ENCODE assay signal across 8 cellular contexts in the genomic region with DNA sequence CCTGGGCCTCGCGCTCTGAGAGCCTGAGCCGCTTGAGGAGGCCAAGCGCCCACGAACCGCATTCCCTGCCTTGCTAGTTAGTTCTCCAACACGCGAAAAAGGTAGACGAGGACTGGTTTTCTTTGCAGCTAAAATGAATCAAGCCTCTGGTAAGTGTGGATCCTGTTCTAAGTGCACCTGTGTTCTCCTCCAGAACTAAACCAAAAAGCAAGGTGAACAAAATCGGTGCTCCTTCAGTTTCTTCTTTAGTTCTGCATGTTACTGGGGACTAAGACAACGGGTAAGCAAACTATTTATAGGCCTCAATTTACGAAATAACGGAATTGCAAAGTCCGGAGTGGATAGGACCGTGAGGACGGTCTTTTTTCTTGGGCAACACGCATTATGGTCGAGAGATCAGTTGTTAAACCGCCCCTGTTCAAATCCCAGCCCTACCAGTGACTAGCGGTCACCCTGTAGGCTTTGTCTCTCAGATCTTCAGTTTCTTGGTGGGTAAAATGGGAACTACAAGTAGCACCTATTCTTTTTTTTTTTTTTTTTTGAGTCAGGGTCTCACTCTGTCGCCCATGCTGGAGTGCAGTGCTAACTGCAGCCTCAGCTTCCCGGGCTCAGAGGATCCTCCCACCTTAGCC. TPM values are rescaled to one million over a fixed set of nuclear protein-coding genes. Genes with fewer than 3 reads are reported as not detected.
DNase-seq lines count a peak whose midpoint lies in the region; ATAC-seq and TF ChIP-seq lines count a peak whose summit lies in the region.

No MANE protein-coding gene starts in this region.

- CTCF ChIA-PET in activated CD4-positive, alpha-beta T cell treated with anti-CD3 and anti-CD28 coated beads for 36 hours (lab: Charles Lee), result interaction anchor here (0.6 to 1.1 kb wide), 2 partner anchors 14 to 18 kb away, joined by 3 to 4 read pairs; no protein-coding TSS in a partner anchor
- CTCF ChIA-PET in RWPE1 (lab: Yijun Ruan, JAX), result interaction anchor here (0.6 kb wide), 1 partner anchor 181 kb away, joined by 4 read pairs; no protein-coding TSS in a partner anchor

- intact Hi-C loops in activated CD4-positive, alpha-beta T cell treated with anti-CD3 and anti-CD28 coated beads for 36 hours (cut with DNase I, micrococcal nuclease), result loop anchor here (1.0 to 5.0 kb wide), 3 partner anchors 14 to 249 kb away; no protein-coding TSS in a partner anchor

- POLR2A ChIA-PET in activated CD4-positive, alpha-beta T cell treated with anti-CD3 and anti-CD28 coated beads for 36 hours (lab: Charles Lee), result interaction anchor here (0.7 kb wide), 1 partner anchor 56 kb away, joined by 4 read pairs; no protein-coding TSS in a partner anchor
- POLR2A ChIA-PET in RWPE1 (lab: Yijun Ruan, JAX; ENCODE audit: low non-redundant PET), result no interaction called here

- no peak for TF ChIP-seq CTCF in RWPE1 (conservative IDR thresholded peaks at IDR 0.05; ENCODE audit: low read depth)
- TF ChIP-seq CTCF in osteocyte (IDR thresholded peaks at IDR 0.05), result peak; percentile 12

- H3K27me3 Mint-ChIP-seq in activated CD4-positive, alpha-beta T cell treated with anti-CD3 and anti-CD28 coated beads for 36 hours, result no peaks in the 10 kb centered on the region
- H3K27me3 Mint-ChIP-seq in osteocyte (ENCODE audit: unreplicated experiment), result no peaks in the 10 kb centered on the region

- no peak for ATAC-seq in activated CD4-positive, alpha-beta T cell treated with anti-CD3 and anti-CD28 coated beads for 36 hours

- peaks cover 36% of the 10 kb centered on the region for H3K4me1 Mint-ChIP-seq in activated CD4-positive, alpha-beta T cell treated with anti-CD3 and anti-CD28 coated beads for 36 hours
- peaks cover 41% of the 10 kb centered on the region for H3K4me1 Mint-ChIP-seq in osteocyte (ENCODE audit: unreplicated experiment)

- peak overlapping the region; percentile 87 for H3K4me3 Mint-ChIP-seq in activated CD4-positive, alpha-beta T cell treated with anti-CD3 and anti-CD28 coated beads for 36 hours
- H3K4me3 Mint-ChIP-seq in osteocyte (ENCODE audit: unreplicated experiment), result peak overlapping the region; percentile 80

- peak overlapping the region; percentile 92 for H3K27ac Mint-ChIP-seq in activated CD4-positive, alpha-beta T cell treated with anti-CD3 and anti-CD28 coated beads for 36 hours
- peak overlapping the region; percentile 83 for H3K27ac Mint-ChIP-seq in osteocyte (ENCODE audit: unreplicated experiment)

- no peak for DNase-seq in activated CD4-positive, alpha-beta T cell treated with anti-CD3 and anti-CD28 coated beads for 36 hours
- no peak for DNase-seq in activated CD4-positive, alpha-beta T cell treated with anti-CD3 and anti-CD28 coated beads, Interleukin-2, amount 50 U/mL, for 48 hours
- no peak for DNase-seq in RWPE1 (ENCODE audit: low spot score)
- no peak for DNase-seq in epithelial cell of prostate (ENCODE audit: low read depth, low spot score)
- DNase-seq in osteocyte (ENCODE audit: extremely low spot score, unreplicated experiment), result no peak
- DNase-seq in NCI-H2081 treated with DMSO at 0.1 percent for 48 hours (lab: John Stamatoyannopoulos, UW), result no peak
- no peak for DNase-seq in nucleus accumbens (lab: John Stamatoyannopoulos, UW)
- DNase-seq in dedifferentiated amniotic fluid mesenchymal stem cell (ENCODE audit: extremely low spot score), result no peak

- H3K36me3 Mint-ChIP-seq in activated CD4-positive, alpha-beta T cell treated with anti-CD3 and anti-CD28 coated beads for 36 hours (ENCODE audit: low read depth), result peaks cover 16% of the 10 kb centered on the region
- no peaks in the 10 kb centered on the region for H3K36me3 Mint-ChIP-seq in osteocyte (ENCODE audit: unreplicated experiment)

- H3K27ac ChIP-seq in RWPE1, result peak overlapping the region; percentile 96
- peak overlapping the region; percentile 96 for H3K27ac ChIP-seq in epithelial cell of prostate

- no peaks in the 10 kb centered on the region for H3K9me3 Mint-ChIP-seq in activated CD4-positive, alpha-beta T cell treated with anti-CD3 and anti-CD28 coated beads for 36 hours (ENCODE audit: low read depth)
- H3K9me3 Mint-ChIP-seq in osteocyte (ENCODE audit: unreplicated experiment), result no peaks in the 10 kb centered on the region

RNA-seq across cellular contexts. Expression of a gene that starts 1.0 kb away (rescaled TPM):
- 100 to 1,000 TPM; 144 to 145 TPM for total RNA-seq in activated CD4-positive, alpha-beta T cell treated with anti-CD3 and anti-CD28 coated beads for 36 hours
- 188 and 209 TPM in 2 replicates for total RNA-seq in osteocyte

RNA-seq across cellular contexts. Expression of a gene that starts 16.8 kb away (rescaled TPM):
- 10 to 100 TPM; 68.6 to 76.7 TPM for total RNA-seq in activated CD4-positive, alpha-beta T cell treated with anti-CD3 and anti-CD28 coated beads for 36 hours
- 113 and 125 TPM in 2 replicates for total RNA-seq in osteocyte
